Comparison of ENCODE assay signal across 8 cellular contexts in genomic region chr2:201232125-201232815, GRCh38. TPM values are rescaled to one million over a fixed set of nuclear protein-coding genes. Genes with fewer than 3 reads are reported as not detected.
A peak's percentile ranks its signal among the peaks of the same experiment; 100 is the strongest.
DNase-seq lines count a peak whose midpoint lies in the region; ATAC-seq lines count a peak whose summit lies in the region.

No MANE protein-coding gene starts in this region.

- peaks cover 11% of the 10 kb centered on the region for H3K4me1 ChIP-seq in endocrine pancreas (ENCODE audit: control insufficient read depth, insufficient read depth, low read length)

- peak overlapping the region; percentile 35 for H3K4me3 ChIP-seq in endocrine pancreas (ENCODE audit: control insufficient read depth, insufficient read depth, low read length)

- H3K9ac ChIP-seq in endocrine pancreas (ENCODE audit: control insufficient read depth, insufficient read depth, low read length) = no peak overlapping the region

- peak; percentile 87 for DNase-seq in COLO668 (lab: John Stamatoyannopoulos, UW; ENCODE audit: unreplicated experiment)
- peak; percentile 98 for DNase-seq in HT-29 (ENCODE audit: low spot score)
- peak; percentile 67 for DNase-seq in NK-92 (lab: John Stamatoyannopoulos, UW; ENCODE audit: unreplicated experiment)
- peak; percentile 96 for DNase-seq in activated CD8-positive, alpha-beta T cell treated with anti-CD3 and anti-CD28 coated beads, Interleukin-2, amount 10 ng/mL, durations not matched to agents 7 days and 5 days
- peak; percentile 65 for DNase-seq in midbrain (lab: John Stamatoyannopoulos, UW)
- DNase-seq in stimulated activated CD8-positive, alpha-beta memory T cell treated with anti-CD3 and anti-CD28 coated beads, Interleukin-2, amount 100 ng/mL, for 48 hours (ENCODE audit: low read depth in 2 of 2) = peak; percentile 81 to 82

- H3K27me3 Mint-ChIP-seq in activated CD8-positive, alpha-beta T cell treated with anti-CD3 and anti-CD28 coated beads, Interleukin-2, amount 10 ng/mL, durations not matched to agents 7 days and 5 days (ENCODE audit: low read depth) = no peaks in the 10 kb centered on the region

- no peaks in the 10 kb centered on the region for H3K9me3 Mint-ChIP-seq in activated CD8-positive, alpha-beta T cell treated with anti-CD3 and anti-CD28 coated beads, Interleukin-2, amount 10 ng/mL, durations not matched to agents 7 days and 5 days (ENCODE audit: insufficient read depth)

- peak; percentile 51 for ATAC-seq in GM19455 (IDR thresholded peaks at IDR 0.05; ENCODE audit: unreplicated experiment)
- ATAC-seq in activated CD8-positive, alpha-beta T cell treated with anti-CD3 and anti-CD28 coated beads, Interleukin-2, amount 10 ng/mL, durations not matched to agents 7 days and 5 days = peak; percentile 55

- H3K27me3 ChIP-seq in endocrine pancreas (ENCODE audit: control insufficient read depth, insufficient read depth, low read length) = no peaks in the 10 kb centered on the region

- H3K9me3 ChIP-seq in endocrine pancreas (ENCODE audit: control insufficient read depth, low read length) = no peaks in the 10 kb centered on the region

- H3K4me1 Mint-ChIP-seq in activated CD8-positive, alpha-beta T cell treated with anti-CD3 and anti-CD28 coated beads, Interleukin-2, amount 10 ng/mL, durations not matched to agents 7 days and 5 days (ENCODE audit: low read depth) = peaks cover 56% of the 10 kb centered on the region

- no peaks in the 10 kb centered on the region for H3K36me3 ChIP-seq in endocrine pancreas (ENCODE audit: control insufficient read depth, insufficient read depth, low read length)

- H3K4me3 Mint-ChIP-seq in activated CD8-positive, alpha-beta T cell treated with anti-CD3 and anti-CD28 coated beads, Interleukin-2, amount 10 ng/mL, durations not matched to agents 7 days and 5 days = peak overlapping the region; percentile 98

- CTCF ChIA-PET in activated CD8-positive, alpha-beta T cell treated with anti-CD3 and anti-CD28 coated beads, Interleukin-2, amount 10 ng/mL, durations not matched to agents 7 days and 5 days (lab: Charles Lee) = interaction anchor here (0.6 to 4.6 kb wide), 67 partner anchors 10 to 936 kb away, joined by 3 to 455 read pairs (median 6); partner anchors contain the start of genes ALS2, CASP10, CASP8 and CFLAR

- peaks cover 26% of the 10 kb centered on the region for H3K36me3 Mint-ChIP-seq in activated CD8-positive, alpha-beta T cell treated with anti-CD3 and anti-CD28 coated beads, Interleukin-2, amount 10 ng/mL, durations not matched to agents 7 days and 5 days (ENCODE audit: low read depth)

- peak overlapping the region; percentile 89 for H3K27ac Mint-ChIP-seq in activated CD8-positive, alpha-beta T cell treated with anti-CD3 and anti-CD28 coated beads, Interleukin-2, amount 10 ng/mL, durations not matched to agents 7 days and 5 days

- POLR2A ChIA-PET in activated CD8-positive, alpha-beta T cell treated with anti-CD3 and anti-CD28 coated beads, Interleukin-2, amount 10 ng/mL, durations not matched to agents 7 days and 5 days (lab: Charles Lee) = interaction anchor here (0.8 to 7.1 kb wide), 25 partner anchors 12 to 519 kb away, joined by 3 to 221 read pairs (median 6); partner anchors contain the start of genes CASP10, CASP8, CFLAR and CLK1

RNA-seq across cellular contexts. Expression of gene CASP8, which starts 28.1 kb away (rescaled TPM):
- 19.4 and 20.1 TPM in 2 replicates for total RNA-seq in HT-29 (2014; rRNA removed; shearing (Covaris generic))
- total RNA-seq in activated CD8-positive, alpha-beta T cell treated with anti-CD3 and anti-CD28 coated beads, Interleukin-2, amount 10 ng/mL, durations not matched to agents 7 days and 5 days = 10 to 100 TPM; 62.7 to 63.2 TPM

RNA-seq across cellular contexts. Expression of gene CASP10, which starts 49.3 kb away (rescaled TPM):
- total RNA-seq in HT-29 (2014; rRNA removed; shearing (Covaris generic)) = 2.5 and 6.3 TPM in 2 replicates
- 10 to 100 TPM; 40.7 to 42.8 TPM for total RNA-seq in activated CD8-positive, alpha-beta T cell treated with anti-CD3 and anti-CD28 coated beads, Interleukin-2, amount 10 ng/mL, durations not matched to agents 7 days and 5 days

Comparison
In these comparisons a context has a peak if more than half of its experiments do, and no peak if none do; other contexts are left out.
1. Peak in every context shown above with its lines: DNase-seq, ATAC-seq and H3K4me3 ChIP-seq.